8 cellular contexts compared by ENCODE assay signal in genomic region chr1:72283204-72284083, GRCh38.
DNase-seq lines count a peak whose midpoint lies in the region; ATAC-seq and TF ChIP-seq lines count a peak whose summit lies in the region.

No MANE protein-coding gene starts in this region.

- H3K9ac ChIP-seq in BLaER1 treated with 17β-estradiol and CSF1 and Interleukin-3, amounts not matched to agents 10 nM and 100 nM: peak overlapping the region; percentile 45 to 69 (median 65); a peak in 19 of 22 replicates
- H3K9ac ChIP-seq in iPS-20b (ENCODE audit: low read depth, low read length): peak overlapping the region; percentile 87; the same call in 1 of the 2 replicates

- TF ChIP-seq CTCF in GM20000 (IDR thresholded peaks at IDR 0.05; ENCODE audit: extremely low read depth, missing control alignments) (no peak), retinal pigment epithelial cell (conservative IDR thresholded peaks at IDR 0.05; ENCODE audit: low read depth, low read length) (no peak)

- peak overlapping the region; percentile 56 to 74 (median 67) for H3K4me3 ChIP-seq in BLaER1 treated with 17β-estradiol and CSF1 and Interleukin-3, amounts not matched to agents 10 nM and 100 nM
- H3K4me3 ChIP-seq in iPS-20b (ENCODE audit: low read length) (peak overlapping the region; percentile 82), retinal pigment epithelial cell (ENCODE audit: low read length) (peak overlapping the region; percentile 90)

- H4K20me1 ChIP-seq in BLaER1 treated with 17β-estradiol and CSF1 and Interleukin-3, amounts not matched to agents 10 nM and 100 nM: peaks cover 0 to 7% (median 0%) of the 10 kb centered on the region in 11 experiments; a peak in 2 of 22 replicates

- H3K9me3 ChIP-seq in BLaER1 treated with 17β-estradiol and CSF1 and Interleukin-3, amounts not matched to agents 10 nM and 100 nM (replicated peaks in 1 of 11): no peaks in the 10 kb centered on the region
- H3K9me3 ChIP-seq in iPS-20b (ENCODE audit: insufficient read depth, low read depth, low read length): no peaks in the 10 kb centered on the region

- no peak for ATAC-seq in stimulated activated effector memory CD8-positive, alpha-beta T cell treated with anti-CD3 and anti-CD28 coated beads, Interleukin-12 subunit alpha, Interleukin-12 subunit beta, amount 100 ng/mL, for 72 hours

- no peak overlapping the region for H3K27ac Mint-ChIP-seq in stimulated activated effector memory CD8-positive, alpha-beta T cell treated with anti-CD3 and anti-CD28 coated beads, Interleukin-12 subunit alpha, Interleukin-12 subunit beta, amount 100 ng/mL, for 72 hours

- H3K36me3 Mint-ChIP-seq in stimulated activated effector memory CD8-positive, alpha-beta T cell treated with anti-CD3 and anti-CD28 coated beads, Interleukin-12 subunit alpha, Interleukin-12 subunit beta, amount 100 ng/mL, for 72 hours: no peaks in the 10 kb centered on the region

- H3K4me3 Mint-ChIP-seq in stimulated activated effector memory CD8-positive, alpha-beta T cell treated with anti-CD3 and anti-CD28 coated beads, Interleukin-12 subunit alpha, Interleukin-12 subunit beta, amount 100 ng/mL, for 72 hours: no peak overlapping the region

- peak overlapping the region; percentile 82 to 99 (median 94) for H3K4me2 ChIP-seq in BLaER1 treated with 17β-estradiol and CSF1 and Interleukin-3, amounts not matched to agents 10 nM and 100 nM

- DNase-seq in GM20000 (ENCODE audit: low spot score): peak; percentile 19
- DNase-seq in Kasumi-1 (lab: John Stamatoyannopoulos, UW): peak; percentile 68 to 74
- DNase-seq in RPMI8226: peak; percentile 4
- peak in 59 of 61 donors; percentile 15 to 94 (median 81) for DNase-seq in caudate nucleus (lab: John Stamatoyannopoulos, UW)
- DNase-seq in retinal pigment epithelial cell (ENCODE audit: low read depth): peak; percentile 16
- DNase-seq in stimulated activated effector memory CD8-positive, alpha-beta T cell treated with anti-CD3 and anti-CD28 coated beads, Interleukin-12 subunit alpha, Interleukin-12 subunit beta, amount 100 ng/mL, for 72 hours (ENCODE audit: low spot score in 2 of 2): no peak

- H3K27me3 ChIP-seq in BLaER1 treated with 17β-estradiol and CSF1 and Interleukin-3, amounts not matched to agents 10 nM and 100 nM: peaks cover 31 to 61% (median 55%) of the 10 kb centered on the region in 11 experiments
- peaks cover 46% of the 10 kb centered on the region for H3K27me3 ChIP-seq in iPS-20b (ENCODE audit: insufficient read depth, low read length)

- no peaks in the 10 kb centered on the region for H3K36me3 ChIP-seq in BLaER1 treated with 17β-estradiol and CSF1 and Interleukin-3, amounts not matched to agents 10 nM and 100 nM
- H3K36me3 ChIP-seq in iPS-20b (ENCODE audit: insufficient read depth, low read depth, low read length): no peaks in the 10 kb centered on the region

- H3K9me3 Mint-ChIP-seq in stimulated activated effector memory CD8-positive, alpha-beta T cell treated with anti-CD3 and anti-CD28 coated beads, Interleukin-12 subunit alpha, Interleukin-12 subunit beta, amount 100 ng/mL, for 72 hours: no peaks in the 10 kb centered on the region

- H3K4me1 ChIP-seq in BLaER1 treated with 17β-estradiol and CSF1 and Interleukin-3, amounts not matched to agents 10 nM and 100 nM: peaks cover 16 to 43% (median 31%) of the 10 kb centered on the region in 10 experiments
- H3K4me1 ChIP-seq in iPS-20b (ENCODE audit: insufficient read depth, low read length): peaks cover 7% of the 10 kb centered on the region; the same call in 1 of the 2 replicates

- H3K4me1 Mint-ChIP-seq in stimulated activated effector memory CD8-positive, alpha-beta T cell treated with anti-CD3 and anti-CD28 coated beads, Interleukin-12 subunit alpha, Interleukin-12 subunit beta, amount 100 ng/mL, for 72 hours: peaks cover 16% of the 10 kb centered on the region

- H3K27ac ChIP-seq in BLaER1 treated with 17β-estradiol and CSF1 and Interleukin-3, amounts not matched to agents 10 nM and 100 nM: peak overlapping the region in 5 of 11 experiments; percentile 32 to 62 (median 54); a peak in 7 of 22 replicates
- H3K27ac ChIP-seq in caudate nucleus (ENCODE audit: low read depth, low read length) (peak overlapping the region; percentile 99), iPS-20b (ENCODE audit: low read length) (peak overlapping the region; percentile 76)

Comparison
In these comparisons a context has a peak if more than half of its experiments do, and no peak if none do; other contexts are left out.
1. DNase-seq: peak in GM20000 (single experiment), Kasumi-1 (2 of 2), RPMI8226 (single experiment), caudate nucleus (59 of 61) and retinal pigment epithelial cell (single experiment); none in stimulated activated effector memory CD8-positive, alpha-beta T cell treated with anti-CD3 and anti-CD28 coated beads, Interleukin-12 subunit alpha, Interleukin-12 subunit beta, amount 100 ng/mL, for 72 hours (0 of 2).
2. Peak in every context shown above with its lines, with median percentiles within 50 percentile points of each other: H3K4me3 ChIP-seq.